8 cellular contexts compared by ENCODE assay signal in genomic region chr1:24415334-24415909, GRCh38. TPM values are rescaled to one million over a fixed set of nuclear protein-coding genes. Genes with fewer than 3 reads are reported as not detected.
DNase-seq lines count a peak whose midpoint lies in the region; ATAC-seq and TF ChIP-seq lines count a peak whose summit lies in the region.

NIPAL3 (plus strand) TSS chr1:24415802; CDS start chr1:24419548, 3,746 bp downstream.

- TF ChIP-seq POLR2A in spleen (IDR thresholded peaks at IDR 0.05): no peak

- H3K27me3 Mint-ChIP-seq in WTC11 (ENCODE audit: low read depth) (no peaks in the 10 kb centered on the region), immature natural killer cell (ENCODE audit: low read depth in 3 of 3) (peaks cover 0 to 23% (median 8%) of the 10 kb centered on the region in 3 donors)

- POLR2A ChIA-PET in WTC11 (lab: Charles Lee): interaction anchor here (0.5 to 1.1 kb wide), 4 partner anchors 41 to 265 kb away, joined by 3 to 4 read pairs (median 3); partner anchors contain the start of gene RCAN3

- TF ChIP-seq CTCF in WTC11 (IDR thresholded peaks at IDR 0.05): peak; percentile 86
- peak; percentile 81 to 94 (median 91) for TF ChIP-seq CTCF in spleen (IDR thresholded peaks at IDR 0.05 in 8 of 11, conservative IDR thresholded peaks at IDR 0.05 in 3 of 11)

- intact Hi-C loops in spleen (cut with DNase I; ENCODE audit: low total_unique reads): no loop called here

- DNase-seq in AG08396 (ENCODE audit: low spot score) (peak; percentile 91), NCI-H2227 treated with DMSO at 0.1 percent for 48 hours (lab: John Stamatoyannopoulos, UW) (peak; percentile 98), WTC11 (ENCODE audit: low spot score) (peak; percentile 99), caudate nucleus (lab: John Stamatoyannopoulos, UW) (peak; percentile 71 to 99 (median 95)), immature natural killer cell (peak; percentile 96 to 97 (median 96)), spleen (peak; percentile 99)

- H3K4me1 Mint-ChIP-seq in WTC11 (peaks cover 36% of the 10 kb centered on the region), immature natural killer cell (peaks cover 43 to 44% of the 10 kb centered on the region in 2 donors)

- H3K36me3 ChIP-seq in spleen: peaks cover 0 to 14% (median 11%) of the 10 kb centered on the region in 6 donors

- CTCF ChIA-PET in WTC11 (lab: Charles Lee): interaction anchor here (0.6 to 5.1 kb wide), 67 partner anchors 10 to 344 kb away, joined by 3 to 44 read pairs (median 4); partner anchors contain the start of genes CLIC4, IFNLR1, NCMAP and RCAN3

- H3K36me3 Mint-ChIP-seq in WTC11 (peaks cover 6% of the 10 kb centered on the region; the same call in 1 of the 2 replicates), immature natural killer cell (peaks cover 0 to 7% (median 3%) of the 10 kb centered on the region in 3 donors)

- H3K9me3 Mint-ChIP-seq in WTC11 (peaks cover 3% of the 10 kb centered on the region; the same call in 1 of the 2 replicates), immature natural killer cell (no peaks in the 10 kb centered on the region)

- 1 to 3% (median 1%) methylated on average over 28 of the region's 28 CpGs for WGBS in spleen, 5 donors

- no peaks in the 10 kb centered on the region for H3K27me3 ChIP-seq in spleen (replicated peaks in 1 of 7)

- H3K9me3 ChIP-seq in spleen: no peaks in the 10 kb centered on the region

- H3K27ac Mint-ChIP-seq in WTC11 (peak within 1 kb of the TSS; percentile 89), immature natural killer cell (peak within 1 kb of the TSS; percentile 81 to 95 (median 86))

- peak within 1 kb of the TSS; percentile 38 for H3K27ac ChIP-seq in caudate nucleus (ENCODE audit: low read depth, low read length)
- H3K27ac ChIP-seq in spleen: peak within 1 kb of the TSS in 7 of 8 donors; percentile 18 to 79 (median 70)

- H3K4me3 Mint-ChIP-seq in WTC11 (peak within 1 kb of the TSS; percentile 93), immature natural killer cell (peak within 1 kb of the TSS; percentile 95 to 100 (median 97))

- H3K4me1 ChIP-seq in spleen: peaks cover 13 to 84% (median 47%) of the 10 kb centered on the region in 6 donors

- peak; percentile 96 for ATAC-seq in GM18907 (IDR thresholded peaks at IDR 0.05; ENCODE audit: unreplicated experiment)
- ATAC-seq in HG03175 (IDR thresholded peaks at IDR 0.05; ENCODE audit: unreplicated experiment): peak; percentile 93
- peak; percentile 94 for ATAC-seq in WTC11

- H3K4me3 ChIP-seq in spleen: peak within 1 kb of the TSS; percentile 59 to 84 (median 81)

TF ChIP-seq in WTC11, 78 proteins besides CTCF, POLR2A, EP300 and RAD21:
- TF ChIP-seq FOXK1 (CRISPR knock-in tag; IDR thresholded peaks at IDR 0.05): peak; percentile 97
- no peak for TF ChIP-seq JAZF1 (CRISPR knock-in tag; IDR thresholded peaks at IDR 0.05)
- 0 out of 2 replicates have a peak, but pooled peaks have one; percentile 16 for TF ChIP-seq MYBL2 (CRISPR knock-in tag; IDR thresholded peaks at IDR 0.05)
- TF ChIP-seq RELA (CRISPR knock-in tag; IDR thresholded peaks at IDR 0.05; ENCODE audit: borderline replicate concordance): no peak
- TF ChIP-seq NFYB (CRISPR knock-in tag; conservative IDR thresholded peaks at IDR 0.05; ENCODE audit: low read depth): peak; percentile 92
- no peak for TF ChIP-seq FOXP1 (CRISPR knock-in tag; IDR thresholded peaks at IDR 0.05; ENCODE audit: borderline replicate concordance)
- TF ChIP-seq ZNF423 (CRISPR knock-in tag; IDR thresholded peaks at IDR 0.05): peak; percentile 78
- no peak for TF ChIP-seq E2F5 (CRISPR knock-in tag; IDR thresholded peaks at IDR 0.05)
- peak; percentile 64; the same call in 1 of the 2 replicates for TF ChIP-seq MAX (CRISPR knock-in tag; IDR thresholded peaks at IDR 0.05)
- TF ChIP-seq GABPB1 (CRISPR knock-in tag; IDR thresholded peaks at IDR 0.05): 0 out of 2 replicates have a peak, but pooled peaks have one; percentile 62
- TF ChIP-seq E2F1 (CRISPR knock-in tag; IDR thresholded peaks at IDR 0.05): 0 out of 2 replicates have a peak, but pooled peaks have one; percentile 39
- TF ChIP-seq SOX15 (CRISPR knock-in tag; IDR thresholded peaks at IDR 0.05): no peak
- 0 out of 2 replicates have a peak, but pooled peaks have one; percentile 43 for TF ChIP-seq HMGXB4 (CRISPR knock-in tag; IDR thresholded peaks at IDR 0.05)
- TF ChIP-seq SMAD4 (CRISPR knock-in tag; IDR thresholded peaks at IDR 0.05): no peak
- TF ChIP-seq ZNF232 (CRISPR knock-in tag; IDR thresholded peaks at IDR 0.05): peak; percentile 20; the same call in 1 of the 2 replicates
- TF ChIP-seq SP1 (CRISPR knock-in tag; conservative IDR thresholded peaks at IDR 0.05): peak; percentile 69; the same call in 1 of the 2 replicates
- no peak for TF ChIP-seq NR3C1 (CRISPR knock-in tag; conservative IDR thresholded peaks at IDR 0.05; ENCODE audit: low read depth)
- 0 out of 2 replicates have a peak, but pooled peaks have one; percentile 52 for TF ChIP-seq ZNF281 (CRISPR knock-in tag; IDR thresholded peaks at IDR 0.05)
- no peak for TF ChIP-seq PRRX2 (CRISPR knock-in tag; IDR thresholded peaks at IDR 0.05)

RNA-seq across cellular contexts. Expression of gene NIPAL3, which starts in this region (rescaled TPM):
- total RNA-seq in WTC11 (2021): 11.2 to 11.3 TPM (median 11.2 TPM) in 3 replicates
- 10 to 100 TPM; 23.9 to 42.3 (median 38.5) TPM for polyA plus RNA-seq in immature natural killer cell
- 10 to 100 TPM; 19.6 to 49.2 (median 25.4) TPM for total RNA-seq in spleen
- polyA plus RNA-seq in spleen: 1 to 10 TPM; 5.3 to 6.4 (median 5.7) TPM

Comparison
In these comparisons a context has a peak if more than half of its experiments do, and no peak if none do; other contexts are left out.
1. Peak in every context shown above with its lines: DNase-seq, ATAC-seq, H3K4me3 ChIP-seq and H3K27ac ChIP-seq.